Comparison of ENCODE assay signal across 8 cellular contexts in the genomic region with DNA sequence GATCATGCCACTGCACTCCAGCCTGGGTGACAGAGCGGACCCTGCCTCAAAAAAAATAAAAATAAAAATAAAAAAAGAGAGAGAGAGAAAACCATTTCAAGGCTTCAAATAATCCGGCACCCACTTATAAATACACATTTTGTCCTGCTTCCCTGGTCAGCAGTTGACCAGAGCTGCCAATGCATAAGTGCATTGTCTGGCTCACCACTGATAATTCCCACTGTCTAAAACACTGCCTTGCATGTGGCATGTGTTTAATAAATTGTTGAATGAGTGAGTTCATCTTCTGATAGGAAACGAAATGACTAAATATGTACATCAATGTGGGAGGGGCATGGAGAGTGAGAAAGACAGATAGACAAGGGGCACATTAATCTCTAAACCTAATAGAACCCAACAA. TPM values are rescaled to one million over a fixed set of nuclear protein-coding genes. Genes with fewer than 3 reads are reported as not detected.
"Had no signal": no experiment of that assay in that cellular context is flagged by ENCODE, and none has a peak within 500 bp of the region (broad histone marks: within the 10 kb centered on the region; RNA-seq: fewer than 3 reads in every experiment).

No MANE protein-coding gene starts in this region.

- DNase-seq: GOT3, H7, HFFc6 had no signal

- H3K4me1 Mint-ChIP-seq: IgD-negative memory B cell had no signal

- H3K9me3 ChIP-seq: HAP-1 had no signal

- ATAC-seq: HCT116, HepG2 had no signal

- H3K9me3 Mint-ChIP-seq: HFFc6, IgD-negative memory B cell had no signal

- H3K4me3 Mint-ChIP-seq: HFFc6, IgD-negative memory B cell had no signal

- H3K27ac Mint-ChIP-seq: HFFc6, IgD-negative memory B cell had no signal

- H3K4me1 ChIP-seq: HAP-1 had no signal

- H3K4me3 ChIP-seq: HAP-1 had no signal

- H3K36me3 Mint-ChIP-seq: IgD-negative memory B cell had no signal

- H3K27ac ChIP-seq: HL-60 had no signal

- H3K36me3 ChIP-seq: HAP-1 had no signal

- FAIRE-seq: HepG2 had no signal

RNA-seq across cellular contexts. Expression of a gene that starts 42.9 kb away (rescaled TPM):
- total RNA-seq: HepG2, HFFc6 had no signal
- polyA plus RNA-seq: HepG2, IgD-negative memory B cell had no signal
